Comparison of ENCODE assay signal across 8 cellular contexts in genomic region chr1:183635606-183636333, GRCh38. TPM values are rescaled to one million over a fixed set of nuclear protein-coding genes. Genes with fewer than 3 reads are reported as not detected.
A peak's percentile ranks its signal among the peaks of the same experiment; 100 is the strongest.
DNase-seq lines count a peak whose midpoint lies in the region; FAIRE-seq and TF ChIP-seq lines count a peak whose summit lies in the region.

TSS of gene ARPC5 (minus strand) at chr1:183635783. CDS start at chr1:183635659, 124 bp downstream.

- peak; percentile 53 for TF ChIP-seq CTCF in neutrophil (IDR thresholded peaks at IDR 0.05)

- H3K36me3 ChIP-seq in neutrophil = peaks cover 22% of the 10 kb centered on the region

- no peaks in the 10 kb centered on the region for H3K9me3 ChIP-seq in neutrophil

- H3K9me3 Mint-ChIP-seq in activated naive CD4-positive, alpha-beta T cell treated with anti-CD3 and anti-CD28 coated beads for 36 hours = no peaks in the 10 kb centered on the region

- DNase-seq in GDM1 (lab: John Stamatoyannopoulos, UW) = peak; percentile 99
- DNase-seq in HEK293T (ENCODE audit: extremely low spot score) = peak; percentile 98
- DNase-seq in NAMALWA (ENCODE audit: low spot score) = peak; percentile 100
- peak; percentile 95 for DNase-seq in SK-N-DZ (ENCODE audit: low spot score)
- peak; percentile 97 for DNase-seq in activated naive CD4-positive, alpha-beta T cell treated with anti-CD3 and anti-CD28 coated beads for 36 hours
- DNase-seq in frontal cortex (ENCODE audit: low spot score in 2 of 2) = peak; percentile 87 to 88
- peak; percentile 75 to 99 (median 96) for DNase-seq in substantia nigra (lab: John Stamatoyannopoulos, UW)

- peak within 1 kb of the TSS; percentile 71 to 77 for H3K4me3 ChIP-seq in neutrophil (ENCODE audit: low read depth in 1 of 2, low read length in 1 of 2)

- H3K27ac ChIP-seq in neutrophil = peak within 1 kb of the TSS; percentile 98
- H3K27ac ChIP-seq in substantia nigra (ENCODE audit: low read depth, low read length, poor library complexity, severe bottlenecking) = peak within 1 kb of the TSS; percentile 89

- no peaks in the 10 kb centered on the region for H3K27me3 Mint-ChIP-seq in activated naive CD4-positive, alpha-beta T cell treated with anti-CD3 and anti-CD28 coated beads for 36 hours (ENCODE audit: low read depth)

- intact Hi-C loops in activated naive CD4-positive, alpha-beta T cell treated with anti-CD3 and anti-CD28 coated beads for 36 hours (cut with micrococcal nuclease) = loop anchor here (1.0 to 10.0 kb wide), 12 partner anchors 10 to 1681 kb away; partner anchors contain the start of genes COLGALT2, DHX9, EDEM3 and IVNS1ABP

- peaks cover 2% of the 10 kb centered on the region for H3K27me3 ChIP-seq in neutrophil

- no peak for FAIRE-seq in frontal cortex (lab: Jason Lieb, UNC)

- peaks cover 27% of the 10 kb centered on the region for H3K4me1 Mint-ChIP-seq in activated naive CD4-positive, alpha-beta T cell treated with anti-CD3 and anti-CD28 coated beads for 36 hours (ENCODE audit: low read depth)

- POLR2A ChIA-PET in HEK293T (lab: Yijun Ruan, JAX) = no interaction called here

- CTCF ChIA-PET in HEK293T (lab: Yijun Ruan, JAX) = no interaction called here
- CTCF ChIA-PET in activated naive CD4-positive, alpha-beta T cell treated with anti-CD3 and anti-CD28 coated beads for 36 hours (lab: Charles Lee) = interaction anchor here (0.9 to 4.4 kb wide), 2 partner anchors 18 to 165 kb away, joined by 3 to 43 read pairs; partner anchors contain the start of gene APOBEC4

- H3K27ac Mint-ChIP-seq in activated naive CD4-positive, alpha-beta T cell treated with anti-CD3 and anti-CD28 coated beads for 36 hours = peak within 1 kb of the TSS; percentile 99

- peak within 1 kb of the TSS; percentile 98 for H3K4me3 Mint-ChIP-seq in activated naive CD4-positive, alpha-beta T cell treated with anti-CD3 and anti-CD28 coated beads for 36 hours

- H3K4me1 ChIP-seq in neutrophil (ENCODE audit: control insufficient read depth in 1 of 2, insufficient read depth in 1 of 2, low read depth in 1 of 2, low read length in 1 of 2) = peaks cover 45 to 53% of the 10 kb centered on the region in 2 experiments

- peaks cover 14% of the 10 kb centered on the region for H3K36me3 Mint-ChIP-seq in activated naive CD4-positive, alpha-beta T cell treated with anti-CD3 and anti-CD28 coated beads for 36 hours (ENCODE audit: low read depth)

TF ChIP-seq in HEK293T, 16 proteins besides CTCF, POLR2A, EP300 and RAD21:
- TF ChIP-seq CTBP1 (IDR thresholded peaks at IDR 0.05; ENCODE audit: borderline replicate concordance) (peak; percentile 83), ARNT (IDR thresholded peaks at IDR 0.05) (no peak), TARDBP (IDR thresholded peaks at IDR 0.05) (peak; percentile 99), NFRKB (IDR thresholded peaks at IDR 0.05) (no peak), BHLHE40 (IDR thresholded peaks at IDR 0.05; ENCODE audit: borderline replicate concordance) (no peak), FOXK2 (IDR thresholded peaks at IDR 0.05) (no peak), HDGF (IDR thresholded peaks at IDR 0.05; ENCODE audit: borderline replicate concordance) (no peak), FOXM1 (IDR thresholded peaks at IDR 0.05; ENCODE audit: borderline replicate concordance) (no peak), SP1 (IDR thresholded peaks at IDR 0.05) (no peak), L3MBTL2 (conservative IDR thresholded peaks at IDR 0.05) (peak; percentile 59), ZNF384 (IDR thresholded peaks at IDR 0.05) (no peak), ELF4 (IDR thresholded peaks at IDR 0.05) (peak; percentile 45; the same call in 1 of the 2 replicates)
- TF ChIP-seq, protein P1, sequence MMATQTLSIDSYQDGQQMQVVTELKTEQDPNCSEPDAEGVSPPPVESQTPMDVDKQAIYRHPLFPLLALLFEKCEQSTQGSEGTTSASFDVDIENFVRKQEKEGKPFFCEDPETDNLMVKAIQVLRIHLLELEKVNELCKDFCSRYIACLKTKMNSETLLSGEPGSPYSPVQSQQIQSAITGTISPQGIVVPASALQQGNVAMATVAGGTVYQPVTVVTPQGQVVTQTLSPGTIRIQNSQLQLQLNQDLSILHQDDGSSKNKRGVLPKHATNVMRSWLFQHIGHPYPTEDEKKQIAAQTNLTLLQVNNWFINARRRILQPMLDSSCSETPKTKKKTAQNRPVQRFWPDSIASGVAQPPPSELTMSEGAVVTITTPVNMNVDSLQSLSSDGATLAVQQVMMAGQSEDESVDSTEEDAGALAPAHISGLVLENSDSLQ (IDR thresholded peaks at IDR 0.05) = no peak

RNA-seq across cellular contexts. Expression of gene ARPC5, which starts in this region (rescaled TPM):
- 82.2 and 96.7 TPM in 2 replicates for polyA plus RNA-seq in SK-N-DZ (2014; cell fraction: cytosol; rRNA removed)
- 47.3 and 53.3 TPM in 2 replicates for polyA plus RNA-seq in SK-N-DZ (2014; cell fraction: nucleus; rRNA removed)
- 100 to 1,000 TPM; 162 to 164 TPM for total RNA-seq in activated naive CD4-positive, alpha-beta T cell treated with anti-CD3 and anti-CD28 coated beads for 36 hours
- total RNA-seq in frontal cortex = 123 TPM

Comparison
In these comparisons a context has a peak if more than half of its experiments do, and no peak if none do; other contexts are left out.
1. Peak in every context shown above with its lines: DNase-seq, H3K4me3 ChIP-seq and H3K27ac ChIP-seq.